ENCODE assay signal across 14 cellular contexts in the genomic region with DNA sequence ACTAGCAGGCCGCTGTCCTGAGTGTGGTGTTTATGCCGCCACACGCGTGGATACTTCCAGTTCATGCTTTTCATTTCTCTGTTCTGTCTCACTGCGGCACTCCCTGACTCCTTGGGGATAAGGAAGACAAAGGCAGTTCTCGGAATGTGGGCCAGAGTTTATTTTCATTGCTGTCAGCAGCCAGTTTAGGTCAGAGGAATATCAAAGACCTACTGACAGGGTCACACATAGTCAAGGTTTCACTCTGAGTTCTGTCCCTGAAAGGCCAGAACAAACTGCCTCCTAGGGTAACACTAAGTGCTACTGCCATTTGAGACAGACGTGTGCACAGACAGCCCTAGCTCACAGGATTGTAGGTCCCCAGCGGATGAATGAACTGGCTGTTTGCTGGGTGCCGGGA. TPM values are rescaled to one million over a fixed set of nuclear protein-coding genes. Genes with fewer than 3 reads are reported as not detected.
DNase-seq lines count a peak whose midpoint lies in the region; ATAC-seq and TF ChIP-seq lines count a peak whose summit lies in the region.
"Had no signal": no experiment of that assay in that cellular context is flagged by ENCODE, and none has a peak within 500 bp of the region (broad histone marks: within the 10 kb centered on the region; RNA-seq: fewer than 3 reads in every experiment).

No MANE protein-coding gene starts in this region.

- H2BK12ac ChIP-seq in H9 (ENCODE audit: insufficient read length, low read depth, low read length), result no peak overlapping the region

- H3K79me2 ChIP-seq in H9 (ENCODE audit: insufficient read depth, low read length), result no peaks in the 10 kb centered on the region

- no peak overlapping the region for H2BK120ac ChIP-seq in H9 (ENCODE audit: low read depth, low read length, poor library complexity, severe bottlenecking)

- no peak overlapping the region for H2AFZ ChIP-seq in H9 (ENCODE audit: low read length)

- peak in 1 of 3 donors; percentile 21 for TF ChIP-seq POLR2A in body of pancreas (IDR thresholded peaks at IDR 0.05)

- no peak for ATAC-seq in body of pancreas
- no peak for ATAC-seq in stimulated activated effector memory CD8-positive, alpha-beta T cell treated with anti-CD3 and anti-CD28 coated beads, Interleukin-12 subunit alpha, Interleukin-12 subunit beta, amount 100 ng/mL, for 72 hours
- ATAC-seq in GM21619 (IDR thresholded peaks at IDR 0.05; ENCODE audit: unreplicated experiment), result no peak
- ATAC-seq: activated CD4-positive, CD25-positive, alpha-beta regulatory T cell treated with anti-CD3 and anti-CD28 coated beads, Interleukin-2, amount 50 U/mL, for 24 hours had no signal

- H4K8ac ChIP-seq in H9 (replicated peaks; ENCODE audit: insufficient read length, low read depth, low read length), result no peak overlapping the region

- no peak overlapping the region for H2AK5ac ChIP-seq in H9 (ENCODE audit: insufficient read length, low read length)

- H3K4me1 ChIP-seq in H9 (ENCODE audit: insufficient read depth, low read length) (no peaks in the 10 kb centered on the region), body of pancreas (peaks cover 81% of the 10 kb centered on the region)

- H3K23ac ChIP-seq in H9 (ENCODE audit: insufficient read length, low read depth, low read length), result no peak overlapping the region

- no peak overlapping the region for H2BK5ac ChIP-seq in H9 (ENCODE audit: insufficient read length, low read length)

- no peak overlapping the region for H3T11ph ChIP-seq in H9 (ENCODE audit: low read length)

- no peak overlapping the region for H3K4me3 ChIP-seq in body of pancreas
- H3K4me3 ChIP-seq: Peyer's patch, transverse colon had no signal

- no peak overlapping the region for H3K9ac ChIP-seq in H9 (ENCODE audit: extremely low read depth, insufficient read length, low read length)

- H3K27ac ChIP-seq in H9 (ENCODE audit: insufficient read length, low read depth, low read length), result no peak overlapping the region
- H3K27ac ChIP-seq in body of pancreas, result peak overlapping the region; percentile 26 to 92 (median 86)
- H3K27ac ChIP-seq: Peyer's patch had no signal

- H4K5ac ChIP-seq in H9 (ENCODE audit: insufficient read length, low read depth, low read length), result no peak overlapping the region

- H3K79me1 ChIP-seq in H9 (ENCODE audit: insufficient read depth, low read depth, low read length, poor library complexity, severe bottlenecking), result no peaks in the 10 kb centered on the region

- peak overlapping the region in 2 of 3 experiments; percentile 9 to 41; a peak in 2 of 7 replicates for H3K27ac Mint-ChIP-seq in H9
- H3K27ac Mint-ChIP-seq in stimulated activated effector memory CD8-positive, alpha-beta T cell treated with anti-CD3 and anti-CD28 coated beads, Interleukin-12 subunit alpha, Interleukin-12 subunit beta, amount 100 ng/mL, for 72 hours, result peak overlapping the region; percentile 51

- no peak overlapping the region for H3K4me3 Mint-ChIP-seq in H9
- no peak overlapping the region for H3K4me3 Mint-ChIP-seq in stimulated activated effector memory CD8-positive, alpha-beta T cell treated with anti-CD3 and anti-CD28 coated beads, Interleukin-12 subunit alpha, Interleukin-12 subunit beta, amount 100 ng/mL, for 72 hours

- DNase-seq in H9, result no peak
- DNase-seq in body of pancreas, result peak in 2 of 4 donors; percentile 25 to 35
- peak; percentile 52 for DNase-seq in hepatic stellate cell (ENCODE audit: low spot score)
- DNase-seq in stimulated activated effector memory CD8-positive, alpha-beta T cell treated with anti-CD3 and anti-CD28 coated beads, Interleukin-12 subunit alpha, Interleukin-12 subunit beta, amount 100 ng/mL, for 72 hours (ENCODE audit: low spot score in 2 of 2), result no peak
- no peak for DNase-seq in ureter (ENCODE audit: low spot score)
- no peak for DNase-seq in NCI-H2227 treated with DMSO at 0.1 percent for 48 hours (lab: John Stamatoyannopoulos, UW)
- no peak for DNase-seq in medulla oblongata (ENCODE audit: extremely low spot score)
- DNase-seq: islet precursor cell, NCI-H1930, Peyer's patch, T-helper 1 cell, transverse colon had no signal

- no peaks in the 10 kb centered on the region for H3K23me2 ChIP-seq in H9 (ENCODE audit: insufficient read length, low read depth, low read length, poor library complexity, severe bottlenecking)

- H3K14ac ChIP-seq in H9 (ENCODE audit: insufficient read depth, low read length), result no peak overlapping the region

- no peaks in the 10 kb centered on the region for H3K27me3 Mint-ChIP-seq in H9 (ENCODE audit: low read depth)

- H3K4me2 ChIP-seq in H9 (ENCODE audit: insufficient read depth, insufficient read length, low read length), result no peak overlapping the region

- H3K36me3 Mint-ChIP-seq in H9 (ENCODE audit: insufficient read depth in 1 of 3, low read depth in 3 of 3), result peaks cover 4 to 33% (median 19%) of the 10 kb centered on the region in 3 experiments; a peak in 6 of 7 replicates
- peaks cover 93% of the 10 kb centered on the region for H3K36me3 Mint-ChIP-seq in stimulated activated effector memory CD8-positive, alpha-beta T cell treated with anti-CD3 and anti-CD28 coated beads, Interleukin-12 subunit alpha, Interleukin-12 subunit beta, amount 100 ng/mL, for 72 hours

- TF ChIP-seq CTCF in H9 (conservative IDR thresholded peaks at IDR 0.05) (no peak), body of pancreas (IDR thresholded peaks at IDR 0.05) (no peak)

- H2BK20ac ChIP-seq in H9 (ENCODE audit: low read depth, low read length, poor library complexity, severe bottlenecking), result no peak overlapping the region

- H3K9me3 ChIP-seq in H9 (ENCODE audit: control insufficient read depth, low read depth, low read length), result no peaks in the 10 kb centered on the region
- no peaks in the 10 kb centered on the region for H3K9me3 ChIP-seq in body of pancreas
- H3K9me3 ChIP-seq: Peyer's patch, transverse colon had no signal

- H2BK15ac ChIP-seq in H9 (ENCODE audit: low read depth, low read length), result no peak overlapping the region

- no peak overlapping the region for H3K18ac ChIP-seq in H9 (ENCODE audit: insufficient read length, low read depth, low read length)

- H3K4ac ChIP-seq in H9 (ENCODE audit: low read depth, low read length), result no peak overlapping the region

- peaks cover under 1 to 1% of the 10 kb centered on the region in 2 experiments; a peak in 2 of 4 replicates for H3K4me1 Mint-ChIP-seq in H9
- peaks cover 17% of the 10 kb centered on the region for H3K4me1 Mint-ChIP-seq in stimulated activated effector memory CD8-positive, alpha-beta T cell treated with anti-CD3 and anti-CD28 coated beads, Interleukin-12 subunit alpha, Interleukin-12 subunit beta, amount 100 ng/mL, for 72 hours

- no peaks in the 10 kb centered on the region for H3K9me3 Mint-ChIP-seq in H9
- no peaks in the 10 kb centered on the region for H3K9me3 Mint-ChIP-seq in stimulated activated effector memory CD8-positive, alpha-beta T cell treated with anti-CD3 and anti-CD28 coated beads, Interleukin-12 subunit alpha, Interleukin-12 subunit beta, amount 100 ng/mL, for 72 hours

- no peaks in the 10 kb centered on the region for H4K20me1 ChIP-seq in H9 (ENCODE audit: control insufficient read depth, insufficient read depth, insufficient read length)

- intact Hi-C loops in body of pancreas (cut with DNase I), result loop anchor here (10.0 kb wide), 1 partner anchor 54 kb away; a partner anchor contains a TSS

- H3K27me3 ChIP-seq in H9 (ENCODE audit: insufficient read depth, low read length), result no peaks in the 10 kb centered on the region
- no peaks in the 10 kb centered on the region for H3K27me3 ChIP-seq in body of pancreas
- H3K27me3 ChIP-seq: Peyer's patch, transverse colon had no signal

- H3K56ac ChIP-seq in H9 (ENCODE audit: insufficient read length, low read depth, low read length), result no peak overlapping the region

- H3K36me3 ChIP-seq in body of pancreas (replicated peaks in 1 of 2; ENCODE audit: insufficient read depth in 1 of 2, low read depth in 2 of 2), result no peaks in the 10 kb centered on the region
- H3K36me3 ChIP-seq: transverse colon had no signal

- no CpG with 5 or more reads among the region's 9 CpGs for WGBS in H9 (ENCODE audit: extremely low coverage, insufficient read length, low lambda C conversion rate)
- 35 to 39% methylated on average over 9 of the region's 9 CpGs for WGBS in body of pancreas, 2 donors

- H4K91ac ChIP-seq in H9 (ENCODE audit: insufficient read length, low read depth, low read length), result no peak overlapping the region

RNA-seq across cellular contexts. Expression of a gene that starts 27.3 kb away (rescaled TPM):
- total RNA-seq in H9 (2021) (0.90 and 0.97 TPM in 2 replicates), body of pancreas (1 to 10 TPM in 1 of 2 donors, under 1 TPM in 1; 0.52 to 3.0 TPM), ureter (11.9 TPM)

RNA-seq across cellular contexts. Expression of a gene that starts 51.2 kb away (rescaled TPM):
- total RNA-seq in H9 (2021) (22.9 and 24.2 TPM in 2 replicates), body of pancreas (10 to 100 TPM; 13.8 to 16.9 TPM), ureter (64.1 TPM)
